ENCODE assay signal across 8 cellular contexts in genomic region chr2:208033701-208034502, GRCh38. TPM values are rescaled to one million over a fixed set of nuclear protein-coding genes. Genes with fewer than 3 reads are reported as not detected.
DNase-seq lines count a peak whose midpoint lies in the region; ATAC-seq, FAIRE-seq and TF ChIP-seq lines count a peak whose summit lies in the region.

No MANE protein-coding gene starts in this region.

- DNase-seq in GDM1 (lab: John Stamatoyannopoulos, UW) (peak; percentile 45), RKO (ENCODE audit: low spot score) (peak; percentile 59), bronchial epithelial cell (ENCODE audit: low read depth) (peak; percentile 86), myocyte (ENCODE audit: low read depth) (peak; percentile 13), frontal cortex (ENCODE audit: low spot score in 2 of 2) (no peak), NCI-H446 treated with DMSO at 0.1 percent for 48 hours (lab: John Stamatoyannopoulos, UW) (no peak)

- peak; percentile 89 for ATAC-seq in GM19328 (IDR thresholded peaks at IDR 0.05; ENCODE audit: unreplicated experiment)
- ATAC-seq in HG03103 (IDR thresholded peaks at IDR 0.05; ENCODE audit: low read depth, unreplicated experiment) = peak; percentile 81

- H3K4me3 ChIP-seq in bronchial epithelial cell (ENCODE audit: low read depth, low read length) = no peak overlapping the region

- peak; percentile 77 for FAIRE-seq in bronchial epithelial cell (lab: Jason Lieb, UNC)
- no peak for FAIRE-seq in frontal cortex (lab: Jason Lieb, UNC)

- H3K27me3 ChIP-seq in bronchial epithelial cell (ENCODE audit: control insufficient read depth, insufficient read depth, low read length) = no peaks in the 10 kb centered on the region

- no peaks in the 10 kb centered on the region for H3K36me3 ChIP-seq in bronchial epithelial cell (ENCODE audit: control insufficient read depth, insufficient read depth, low read length)

- TF ChIP-seq CTCF in bronchial epithelial cell (IDR thresholded peaks at IDR 0.05; ENCODE audit: insufficient read depth, low read length, severe bottlenecking) = peak; percentile 68

RNA-seq across cellular contexts. Expression of gene PLEKHM3, which starts 8.6 kb away (rescaled TPM):
- 8.1 and 9.5 TPM in 2 replicates for total RNA-seq in bronchial epithelial cell
- 6.7 and 8.5 TPM in 2 replicates for total RNA-seq in myocyte
- 4.7 TPM for polyA plus RNA-seq in myocyte (2012)
- total RNA-seq in frontal cortex = 34.6 TPM

Comparison
In these comparisons a context has a peak if more than half of its experiments do, and no peak if none do; other contexts are left out.
1. DNase-seq: peak in GDM1 (single experiment), RKO (single experiment), bronchial epithelial cell (single experiment) and myocyte (single experiment); none in frontal cortex (0 of 2) and NCI-H446 treated with DMSO at 0.1 percent for 48 hours (single experiment).